ENCODE assay signal across 17 cellular contexts in the genomic region with DNA sequence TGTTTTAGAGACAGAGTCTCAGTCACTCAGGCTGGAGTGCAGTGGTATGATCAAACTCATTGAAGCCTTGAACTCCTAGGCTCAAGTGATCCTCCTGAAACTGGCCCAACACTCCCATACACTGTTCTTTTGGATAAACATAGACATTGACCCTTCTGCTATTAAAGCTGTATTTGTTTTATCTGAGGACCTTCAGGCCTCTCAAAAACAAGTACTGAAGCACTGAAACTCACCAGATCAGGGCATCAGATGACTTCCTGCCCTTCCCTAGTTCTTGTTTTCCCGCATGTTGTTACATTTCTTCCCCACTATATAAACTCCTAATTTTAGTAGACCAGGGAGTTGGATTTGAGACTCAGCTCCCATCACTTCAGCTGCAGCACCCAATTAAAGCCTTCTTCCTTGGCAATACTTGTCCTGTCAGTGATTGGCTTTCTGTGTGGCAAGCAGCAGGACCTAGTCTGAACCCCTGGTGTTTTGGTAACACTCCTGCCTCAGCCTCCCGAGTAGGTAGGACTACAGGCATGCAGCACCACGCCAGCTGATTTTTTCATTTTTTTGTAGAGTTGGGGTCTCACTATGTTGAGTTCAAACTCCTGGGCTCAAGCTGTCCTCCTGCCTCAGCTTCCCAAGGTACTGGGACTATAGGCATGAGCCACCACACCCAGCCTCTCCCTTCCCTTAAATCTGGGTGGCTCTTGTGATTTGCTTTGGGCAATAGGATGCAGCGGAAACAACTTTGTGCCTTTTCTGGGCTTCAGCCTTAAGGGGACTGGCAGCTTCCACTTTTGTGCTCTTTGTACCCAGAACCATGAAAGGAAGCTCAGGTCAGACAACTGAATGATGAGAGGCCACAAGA. TPM values are rescaled to one million over a fixed set of nuclear protein-coding genes. Genes with fewer than 3 reads are reported as not detected.
DNase-seq lines count a peak whose midpoint lies in the region; ATAC-seq and TF ChIP-seq lines count a peak whose summit lies in the region.
"Had no signal": no experiment of that assay in that cellular context is flagged by ENCODE, and none has a peak within 500 bp of the region (broad histone marks: within the 10 kb centered on the region; RNA-seq: fewer than 3 reads in every experiment).

No MANE protein-coding gene starts in this region.

- H3K4me3 ChIP-seq in DND-41 (ENCODE audit: low read depth in 1 of 2, low read length in 2 of 2) (no peak overlapping the region), sigmoid colon (no peak overlapping the region)

- ATAC-seq in DND-41 (ENCODE audit: insufficient read depth, low read depth) (no peak), left lobe of liver (peak; percentile 74), GM19463 (IDR thresholded peaks at IDR 0.05; ENCODE audit: unreplicated experiment) (no peak)
- ATAC-seq: activated T-cell treated with anti-CD3 and anti-CD28 coated beads, Interleukin-2, amount 50 U/mL, for 4 hours had no signal

- no peak for TF ChIP-seq POLR2A in sigmoid colon (IDR thresholded peaks at IDR 0.05)

- H4K20me1 ChIP-seq in DND-41 (ENCODE audit: insufficient read depth, low read length), result no peaks in the 10 kb centered on the region

- no peak for TF ChIP-seq EP300 in sigmoid colon (IDR thresholded peaks at IDR 0.05)

- no peaks in the 10 kb centered on the region for H3K4me1 ChIP-seq in DND-41 (ENCODE audit: insufficient read depth, low read length)
- peaks cover 0 to 65% (median 42%) of the 10 kb centered on the region in 4 donors for H3K4me1 ChIP-seq in sigmoid colon

- no peaks in the 10 kb centered on the region for H3K79me2 ChIP-seq in DND-41 (ENCODE audit: insufficient read depth, low read length)

- intact Hi-C loops in sigmoid colon (cut with DNase I), result no loop called here

- H3K4me2 ChIP-seq in DND-41 (ENCODE audit: insufficient read depth, low read length), result no peak overlapping the region

- no peak for DNase-seq in DND-41
- peak; percentile 68 for DNase-seq in SK-MEL-5 (ENCODE audit: low read depth, low spot score)
- peak; percentile 62 for DNase-seq in left lobe of liver (ENCODE audit: low spot score)
- DNase-seq in sigmoid colon, result no peak
- no peak for DNase-seq in activated gamma-delta T cell (lab: John Stamatoyannopoulos, UW)
- no peak for DNase-seq in activated CD8-positive, alpha-beta memory T cell treated with anti-CD3 and anti-CD28 coated beads, Interleukin-2, amount 50 U/mL, for 48 hours
- DNase-seq: activated CD4-positive, CD25-positive, alpha-beta regulatory T cell treated with anti-CD3 and anti-CD28 coated beads, Interleukin-2, amount 50 U/mL, for 72 hours; activated naive CD4-positive, alpha-beta T cell treated with anti-CD3 and anti-CD28 coated beads, Interleukin-2, amount 10 ng/mL, durations not matched to agents 7 days and 5 days; activated T-cell treated with anti-CD3 and anti-CD28 coated beads, Interleukin-2, amount 50 U/mL, for 4 hours; CD4-positive, CD25-positive, alpha-beta regulatory T cell; NCI-H1105; NCI-H2107; NCI-H524; retina; stimulated activated CD8-positive, alpha-beta memory T cell treated with anti-CD3 and anti-CD28 coated beads, Interleukin-4, amount 100 ng/mL, for 48 hours had no signal

- no peak overlapping the region for H3K9ac ChIP-seq in DND-41 (ENCODE audit: low read depth, low read length)

- H3K9me3 ChIP-seq in DND-41 (ENCODE audit: insufficient read depth, low read length, severe bottlenecking) (no peaks in the 10 kb centered on the region), sigmoid colon (no peaks in the 10 kb centered on the region)
- H3K9me3 ChIP-seq: neutrophil had no signal

- H3K27me3 ChIP-seq in DND-41 (ENCODE audit: insufficient read depth, low read length, poor library complexity) (no peaks in the 10 kb centered on the region), sigmoid colon (no peaks in the 10 kb centered on the region)
- H3K27me3 ChIP-seq: neutrophil had no signal

- in situ Hi-C loops in SK-MEL-5 (cut with HindIII; ENCODE audit: low pct_unique_long_range_greater_than_20kb, low sequenced_read_pairs), result no loop called here

- WGBS in sigmoid colon, 2 donors, result 68 to 70% methylated on average over 4 of the region's 4 CpGs

- H2AFZ ChIP-seq in DND-41 (ENCODE audit: low read depth, low read length), result peak overlapping the region; percentile 26; the same call in 1 of the 2 replicates

- H3K27ac ChIP-seq in DND-41 (ENCODE audit: low read length) (no peak overlapping the region), sigmoid colon (peak overlapping the region; percentile 85 to 95 (median 91))
- H3K27ac ChIP-seq: neutrophil had no signal

- H3K36me3 ChIP-seq in DND-41 (ENCODE audit: insufficient read depth, low read length), result no peaks in the 10 kb centered on the region
- H3K36me3 ChIP-seq in sigmoid colon, result no peaks in the 10 kb centered on the region
- H3K36me3 ChIP-seq: neutrophil had no signal

- no peak for TF ChIP-seq CTCF in DND-41 (IDR thresholded peaks at IDR 0.05; ENCODE audit: borderline replicate concordance, extremely low read depth, low read length, poor library complexity, severe bottlenecking)
- TF ChIP-seq CTCF in sigmoid colon (IDR thresholded peaks at IDR 0.05), result no peak

RNA-seq across cellular contexts. Expression of a gene that starts 12.5 kb away (rescaled TPM):
- 74.7 and 77.1 TPM in 2 replicates for total RNA-seq in SK-MEL-5 (2014; rRNA removed; shearing (Covaris generic))
- polyA plus RNA-seq in SK-MEL-5 (2015; cell fraction: cytosol; rRNA removed), result 65.9 and 80.2 TPM in 2 replicates
- polyA plus RNA-seq in SK-MEL-5 (2015; cell fraction: nucleus; rRNA removed), result 175 and 204 TPM in 2 replicates
- total RNA-seq in left lobe of liver, result 2.3 TPM
- 10 to 100 TPM; 20.4 to 42.7 (median 37.0) TPM for total RNA-seq in sigmoid colon
- 1 to 10 TPM; 1.8 to 4.1 (median 3.0) TPM for polyA plus RNA-seq in sigmoid colon

Comparison
In these comparisons a context has a peak if more than half of its experiments do, and no peak if none do; other contexts are left out.
1. DNase-seq: peak in SK-MEL-5 (single experiment) and left lobe of liver (single experiment); none in DND-41 (single experiment), sigmoid colon (single experiment), activated gamma-delta T cell (single experiment) and activated CD8-positive, alpha-beta memory T cell treated with anti-CD3 and anti-CD28 coated beads, Interleukin-2, amount 50 U/mL, for 48 hours (single experiment).